Comparison of ENCODE assay signal across 25 cellular contexts in the genomic region with DNA sequence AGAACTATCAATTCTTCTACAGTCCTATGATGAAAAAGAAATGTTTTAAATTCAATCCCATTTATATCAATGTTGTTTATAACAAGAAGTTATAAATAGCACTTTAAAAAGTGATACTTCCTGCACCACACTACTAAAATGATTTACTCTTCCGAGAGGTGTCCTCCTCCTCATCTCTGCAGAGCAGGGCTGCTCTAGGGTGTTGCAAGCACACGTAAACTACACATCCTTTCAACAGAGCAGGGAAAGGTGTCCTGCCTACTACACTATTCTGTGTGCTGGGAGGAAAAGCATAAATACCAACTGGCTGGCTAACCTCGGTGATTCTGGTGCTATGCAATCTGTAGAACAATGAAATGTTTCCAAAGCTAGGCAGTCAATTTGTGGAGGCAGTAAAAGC.
"Had no signal": no experiment of that assay in that cellular context is flagged by ENCODE, and none has a peak within 500 bp of the region (broad histone marks: within the 10 kb centered on the region; RNA-seq: fewer than 3 reads in every experiment).

No MANE protein-coding gene starts in this region.

- FAIRE-seq: bronchial epithelial cell had no signal

- H3K9me3 Mint-ChIP-seq: activated CD8-positive, alpha-beta T cell treated with anti-CD3 and anti-CD28 coated beads for 36 hours; activated naive CD8-positive, alpha-beta T cell treated with anti-CD3 and anti-CD28 coated beads, Interleukin-2, amount 10 ng/mL, durations not matched to agents 7 days and 5 days; T-helper 1 cell treated with Interleukin-12 subunit alpha and Interleukin-12 subunit beta and Interleukin-4 antibody, amounts not matched to agents 30 μg/mL and 1 μg/mL, for 36 hours had no signal

- H3K27ac ChIP-seq: ascending aorta, body of pancreas, SJCRH30 had no signal

- H3K9me3 ChIP-seq: adrenal gland, ascending aorta, body of pancreas, SJCRH30, SK-N-SH had no signal

- ATAC-seq: activated CD8-positive, alpha-beta T cell treated with anti-CD3 and anti-CD28 coated beads for 36 hours; body of pancreas; Panc1; Right ventricle myocardium inferior had no signal

- H3K9ac ChIP-seq: SK-N-SH had no signal

- H3K4me2 ChIP-seq: SK-N-SH had no signal

- H3K27me3 Mint-ChIP-seq: activated CD8-positive, alpha-beta T cell treated with anti-CD3 and anti-CD28 coated beads for 36 hours; activated naive CD8-positive, alpha-beta T cell treated with anti-CD3 and anti-CD28 coated beads, Interleukin-2, amount 10 ng/mL, durations not matched to agents 7 days and 5 days had no signal

- DNase-seq: activated CD4-positive, alpha-beta T cell treated with anti-CD3 and anti-CD28 coated beads for 4 hours; activated CD8-positive, alpha-beta memory T cell treated with anti-CD3 and anti-CD28 coated beads, Interleukin-2, amount 50 U/mL, for 4 hours; activated CD8-positive, alpha-beta T cell treated with anti-CD3 and anti-CD28 coated beads for 36 hours; activated naive CD4-positive, alpha-beta T cell treated with anti-CD3 and anti-CD28 coated beads, Interleukin-2, amount 50 U/mL, for 16 hours; activated naive CD8-positive, alpha-beta T cell treated with anti-CD3 and anti-CD28 coated beads, Interleukin-2, amount 10 ng/mL, durations not matched to agents 7 days and 5 days; adrenal gland; body of pancreas; Kasumi-1; KBM-7; NCI-H1092 treated with DMSO at 0.1 percent for 48 hours; NCI-H1417 treated with DMSO at 0.1 percent for 48 hours; NCI-H1694; NCI-H2029; NCI-H510A treated with DMSO at 0.1 percent for 48 hours; NCI-H69; NK-92 treated with Interleukin-12 subunit alpha and Interleukin-12 subunit beta, amount 100 ng/mL, for 24 hours; OCI-M1; RPMI8226; SJCRH30; SK-N-SH had no signal

- H3K27ac Mint-ChIP-seq: activated CD8-positive, alpha-beta T cell treated with anti-CD3 and anti-CD28 coated beads for 36 hours; activated naive CD8-positive, alpha-beta T cell treated with anti-CD3 and anti-CD28 coated beads, Interleukin-2, amount 10 ng/mL, durations not matched to agents 7 days and 5 days; T-helper 1 cell treated with Interleukin-12 subunit alpha and Interleukin-12 subunit beta and Interleukin-4 antibody, amounts not matched to agents 30 μg/mL and 1 μg/mL, for 36 hours had no signal

- H3K4me1 ChIP-seq: SJCRH30 had no signal

- H3K27me3 ChIP-seq: adrenal gland, ascending aorta, body of pancreas, SJCRH30 had no signal

- H3K4me3 Mint-ChIP-seq: activated CD8-positive, alpha-beta T cell treated with anti-CD3 and anti-CD28 coated beads for 36 hours; activated naive CD8-positive, alpha-beta T cell treated with anti-CD3 and anti-CD28 coated beads, Interleukin-2, amount 10 ng/mL, durations not matched to agents 7 days and 5 days; T-helper 1 cell treated with Interleukin-12 subunit alpha and Interleukin-12 subunit beta and Interleukin-4 antibody, amounts not matched to agents 30 μg/mL and 1 μg/mL, for 36 hours had no signal

- H3K4me3 ChIP-seq: adrenal gland, ascending aorta, body of pancreas, SJCRH30 had no signal
